Comparison of ENCODE assay signal across 18 cellular contexts in genomic region chr6:143868808-143869207, GRCh38. TPM values are rescaled to one million over a fixed set of nuclear protein-coding genes. Genes with fewer than 3 reads are reported as not detected.
"Had no signal": no experiment of that assay in that cellular context is flagged by ENCODE, and none has a peak within 500 bp of the region (broad histone marks: within the 10 kb centered on the region; RNA-seq: fewer than 3 reads in every experiment).

No MANE protein-coding gene starts in this region.

RNA-seq across cellular contexts. Expression of gene ZC2HC1B, which starts 4.5 kb away (rescaled TPM):
- total RNA-seq: activated naive CD4-positive, alpha-beta T cell treated with anti-CD3 and anti-CD28 coated beads for 36 hours; activated naive CD4-positive, alpha-beta T cell treated with anti-CD3 and anti-CD28 coated beads, Interleukin-2, amount 50 U/mL, for 72 hours; activated naive CD8-positive, alpha-beta T cell treated with anti-CD3 and anti-CD28 coated beads for 36 hours; activated naive CD8-positive, alpha-beta T cell treated with anti-CD3 and anti-CD28 coated beads, Interleukin-2, amount 10 ng/mL, durations not matched to agents 7 days and 5 days; activated T-cell treated with anti-CD3 and anti-CD28 coated beads, Interleukin-2, amount 50 U/mL, for 4 hours; activated T-cell treated with anti-CD3 and anti-CD28 coated beads, Interleukin-2, amount 50 U/mL, for 72 hours; activated T-helper 1 cell treated with anti-CD3 and anti-CD28 coated beads, Interleukin-12 subunit alpha, Interleukin-12 subunit beta, Interleukin-2, Interleukin-4 antibody, amounts not matched to agents 30 ng/mL and 10 ng/mL and 1 ng/mL, durations not matched to agents 14 hours and 24 hours and 36 hours; activated T-helper 17 cell treated with anti-CD3 and anti-CD28 coated beads, Interleukin-2, amount 50 U/mL, for 72 hours; activated T-helper 2 cell treated with anti-CD3 and anti-CD28 coated beads, Interferon-gamma antibody, Interleukin-2, Interleukin-4, amounts not matched to agents 10 μg/mL and 5 μg/mL and 100 μg/mL, durations not matched to agents 14 hours and 24 hours and 36 hours; aorta; ascending aorta; astrocyte; body of pancreas; breast epithelium; cardiac muscle cell; cardiac septum; cerebellum; chondrocyte had no signal
- polyA plus RNA-seq: aorta, cardiac muscle cell had no signal
